15 cellular contexts compared by ENCODE assay signal in the genomic region with DNA sequence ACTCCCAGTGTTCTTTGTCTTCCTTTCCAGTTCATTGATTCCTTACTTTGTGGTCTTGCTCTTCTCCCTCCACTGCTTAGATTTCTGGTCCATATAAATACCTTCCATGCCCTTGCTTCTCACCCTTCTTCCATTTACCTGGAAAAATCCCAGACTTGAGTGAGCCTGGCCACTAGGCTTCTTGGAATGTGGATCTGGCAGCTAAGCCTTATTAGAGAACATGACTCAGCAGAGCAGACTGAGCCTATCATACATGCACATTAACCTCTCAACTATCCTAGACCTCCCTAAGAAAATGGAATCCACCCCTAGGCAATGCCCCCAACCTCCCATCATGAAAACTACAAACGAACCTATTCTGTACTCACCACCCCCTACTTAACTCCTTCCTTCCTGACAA.
DNase-seq lines count a peak whose midpoint lies in the region; ATAC-seq and TF ChIP-seq lines count a peak whose summit lies in the region.
"Had no signal": no experiment of that assay in that cellular context is flagged by ENCODE, and none has a peak within 500 bp of the region (broad histone marks: within the 10 kb centered on the region; RNA-seq: fewer than 3 reads in every experiment).

No MANE protein-coding gene starts in this region.

- no peak overlapping the region for H3K27ac Mint-ChIP-seq in naive thymus-derived CD4-positive, alpha-beta T cell
- H3K27ac Mint-ChIP-seq in type B pancreatic cell, result no peak overlapping the region
- H3K27ac Mint-ChIP-seq: activated naive CD4-positive, alpha-beta T cell treated with anti-CD3 and anti-CD28 coated beads, Interleukin-2, amount 50 U/mL, for 72 hours had no signal

- no peaks in the 10 kb centered on the region for H3K27me3 ChIP-seq in naive thymus-derived CD4-positive, alpha-beta T cell (ENCODE audit: control insufficient read depth in 2 of 2, insufficient read depth in 2 of 2, low read length in 2 of 2)
- H3K27me3 ChIP-seq: BLaER1 treated with 17β-estradiol and CSF1 and Interleukin-3, amounts not matched to agents 10 nM and 100 nM; gastroesophageal sphincter; left lung had no signal

- H3K27me3 Mint-ChIP-seq in naive thymus-derived CD4-positive, alpha-beta T cell, result no peaks in the 10 kb centered on the region
- no peaks in the 10 kb centered on the region for H3K27me3 Mint-ChIP-seq in type B pancreatic cell

- POLR2A ChIA-PET in naive thymus-derived CD4-positive, alpha-beta T cell (lab: Charles Lee), result no interaction called here

- peaks cover 0 to 34% (median 29%) of the 10 kb centered on the region in 5 donors for H3K36me3 Mint-ChIP-seq in naive thymus-derived CD4-positive, alpha-beta T cell
- H3K36me3 Mint-ChIP-seq in type B pancreatic cell, result peaks cover 3% of the 10 kb centered on the region

- no peak for TF ChIP-seq CTCF in AG09309 (IDR thresholded peaks at IDR 0.05; ENCODE audit: control insufficient read depth, insufficient read depth, low read depth, low read length, missing control alignments)
- no peak for TF ChIP-seq CTCF in cardiac fibroblast (IDR thresholded peaks at IDR 0.05; ENCODE audit: low read depth, low read length)
- no peak for TF ChIP-seq CTCF in type B pancreatic cell (conservative IDR thresholded peaks at IDR 0.05)

- H3K4me1 Mint-ChIP-seq in naive thymus-derived CD4-positive, alpha-beta T cell, result peaks cover 0 to 11% (median 0%) of the 10 kb centered on the region in 7 donors
- H3K4me1 Mint-ChIP-seq in type B pancreatic cell (ENCODE audit: unreplicated experiment), result no peaks in the 10 kb centered on the region

- CTCF ChIA-PET in naive thymus-derived CD4-positive, alpha-beta T cell (lab: Charles Lee), result no interaction called here

- no peak for ATAC-seq in GM21528 (IDR thresholded peaks at IDR 0.05; ENCODE audit: low FRiP score, unreplicated experiment)
- no peak for ATAC-seq in naive thymus-derived CD4-positive, alpha-beta T cell
- ATAC-seq in GM19035 (IDR thresholded peaks at IDR 0.05; ENCODE audit: unreplicated experiment), result no peak
- ATAC-seq: activated naive CD4-positive, alpha-beta T cell treated with anti-CD3 and anti-CD28 coated beads, Interleukin-2, amount 50 U/mL, for 72 hours; gastroesophageal sphincter; left lung had no signal

- no peaks in the 10 kb centered on the region for H3K36me3 ChIP-seq in naive thymus-derived CD4-positive, alpha-beta T cell (ENCODE audit: control insufficient read depth in 2 of 3, insufficient read depth in 3 of 3, low read length in 3 of 3)
- H3K36me3 ChIP-seq: gastroesophageal sphincter, left lung had no signal

- peaks cover 0 to 14% (median 4%) of the 10 kb centered on the region in 11 donors for H3K9me3 Mint-ChIP-seq in naive thymus-derived CD4-positive, alpha-beta T cell
- H3K9me3 Mint-ChIP-seq in type B pancreatic cell, result no peaks in the 10 kb centered on the region
- H3K9me3 Mint-ChIP-seq: activated naive CD4-positive, alpha-beta T cell treated with anti-CD3 and anti-CD28 coated beads, Interleukin-2, amount 50 U/mL, for 72 hours had no signal

- intact Hi-C loops in naive thymus-derived CD4-positive, alpha-beta T cell (cut with micrococcal nuclease), result no loop called here

- no peaks in the 10 kb centered on the region for H3K9me3 ChIP-seq in naive thymus-derived CD4-positive, alpha-beta T cell (ENCODE audit: control insufficient read depth in 2 of 3, low read length in 3 of 3)

- H3K4me1 ChIP-seq in naive thymus-derived CD4-positive, alpha-beta T cell (ENCODE audit: control insufficient read depth in 2 of 2, insufficient read depth in 2 of 2, low read length in 2 of 2), result no peaks in the 10 kb centered on the region
- H3K4me1 ChIP-seq: left lung had no signal

- H3K27ac ChIP-seq in naive thymus-derived CD4-positive, alpha-beta T cell (ENCODE audit: low read depth, low read length), result no peak overlapping the region
- H3K27ac ChIP-seq: BLaER1 treated with 17β-estradiol and CSF1 and Interleukin-3, amounts not matched to agents 10 nM and 100 nM; coronary artery; gastroesophageal sphincter; left lung had no signal

- H3K4me3 Mint-ChIP-seq in naive thymus-derived CD4-positive, alpha-beta T cell, result no peak overlapping the region
- no peak overlapping the region for H3K4me3 Mint-ChIP-seq in type B pancreatic cell

- DNase-seq in AG09309 (ENCODE audit: low read depth), result peak; percentile 43
- peak; percentile 36 for DNase-seq in LoVo (ENCODE audit: low spot score)
- peak; percentile 49 to 61 for DNase-seq in cardiac fibroblast (ENCODE audit: low read depth in 2 of 2)
- peak; percentile 97 for DNase-seq in kidney tubule cell (ENCODE audit: low spot score)
- no peak for DNase-seq in naive thymus-derived CD4-positive, alpha-beta T cell
- DNase-seq in type B pancreatic cell (ENCODE audit: extremely low spot score, unreplicated experiment), result no peak
- DNase-seq: left lung; stimulated activated CD4-positive, alpha-beta T cell treated with anti-CD3 and anti-CD28 coated beads, Interleukin-15, amount 100 ng/mL, for 24 hours; stimulated activated CD8-positive, alpha-beta memory T cell treated with anti-CD3 and anti-CD28 coated beads, Interleukin-4, amount 100 ng/mL, for 48 hours had no signal

- H3K4me3 ChIP-seq in AG09309 (ENCODE audit: control insufficient read depth, low read depth, low read length), result no peak overlapping the region
- no peak overlapping the region for H3K4me3 ChIP-seq in cardiac fibroblast (replicated peaks in 1 of 2; ENCODE audit: low read depth in 2 of 2, low read length in 2 of 2)
- no peak overlapping the region for H3K4me3 ChIP-seq in naive thymus-derived CD4-positive, alpha-beta T cell (ENCODE audit: low read length)
- H3K4me3 ChIP-seq: BLaER1 treated with 17β-estradiol and CSF1 and Interleukin-3, amounts not matched to agents 10 nM and 100 nM; coronary artery; gastroesophageal sphincter; left lung had no signal

Comparison
In these comparisons a context has a peak if more than half of its experiments do, and no peak if none do; other contexts are left out.
1. DNase-seq: peak in AG09309 (single experiment), LoVo (single experiment), cardiac fibroblast (2 of 2) and kidney tubule cell (single experiment); none in naive thymus-derived CD4-positive, alpha-beta T cell (0 of 9) and type B pancreatic cell (single experiment).